In genomic region chrX:49627030-49627777, GRCh38 we compare ENCODE assay signal across 8 cellular contexts. TPM values are rescaled to one million over a fixed set of nuclear protein-coding genes. Genes with fewer than 3 reads are reported as not detected.
A peak's percentile ranks its signal among the peaks of the same experiment; 100 is the strongest.
DNase-seq lines count a peak whose midpoint lies in the region; ATAC-seq lines count a peak whose summit lies in the region.

No MANE protein-coding gene starts in this region.

- DNase-seq in COLO829 (ENCODE audit: low spot score) (peak; percentile 61), naive B cell (no peak), medulla oblongata (ENCODE audit: extremely low spot score) (no peak), NCI-H226 (no peak)
- peak; percentile 44 for DNase-seq in Jurkat, Clone E6-1 (ENCODE audit: low read depth, low spot score)
- DNase-seq in activated naive CD4-positive, alpha-beta T cell treated with anti-CD3 and anti-CD28 coated beads, Interleukin-2, amount 50 U/mL, for 16 hours: peak; percentile 20

- peaks cover 0 to 10% (median 4%) of the 10 kb centered on the region in 3 donors for H3K27me3 Mint-ChIP-seq in naive B cell

- H3K9me3 Mint-ChIP-seq in naive B cell: peaks cover 2 to 39% (median 19%) of the 10 kb centered on the region in 7 donors

- peak in 1 of 2 donors; percentile 11 for ATAC-seq in naive B cell (ENCODE audit: low read depth in 2 of 2)
- ATAC-seq in GM18858 (IDR thresholded peaks at IDR 0.05; ENCODE audit: unreplicated experiment): no peak
- no peak for ATAC-seq in HG03460 (IDR thresholded peaks at IDR 0.05; ENCODE audit: unreplicated experiment)

- H3K27ac Mint-ChIP-seq in naive B cell: peak overlapping the region in 1 of 6 donors; percentile 74

- no peaks in the 10 kb centered on the region for H3K4me1 Mint-ChIP-seq in naive B cell

- H3K4me3 ChIP-seq in Jurkat, Clone E6-1 (ENCODE audit: low read length): no peak overlapping the region

- no peaks in the 10 kb centered on the region for H3K36me3 Mint-ChIP-seq in naive B cell

- peak overlapping the region in 6 of 8 donors; percentile 22 to 81 (median 53) for H3K4me3 Mint-ChIP-seq in naive B cell

RNA-seq across cellular contexts. Expression of gene GAGE1, which starts 28.4 kb away (rescaled TPM):
- polyA plus RNA-seq in Jurkat, Clone E6-1 (2012; ENCODE audit: insufficient read depth, insufficient read length): not detected
- not detected for polyA plus RNA-seq in naive B cell (ENCODE audit: low read depth in 6 of 6)

RNA-seq across cellular contexts. Expression of gene GAGE2A, which starts 37.9 kb away (rescaled TPM):
- polyA plus RNA-seq in Jurkat, Clone E6-1 (2012; ENCODE audit: insufficient read depth, insufficient read length): 2.4 TPM
- polyA plus RNA-seq in naive B cell (ENCODE audit: low read depth in 6 of 6): not detected

RNA-seq across cellular contexts. Expression of gene GAGE12H, which starts 47.5 kb away (rescaled TPM):
- polyA plus RNA-seq in Jurkat, Clone E6-1 (2012; ENCODE audit: insufficient read depth, insufficient read length): not detected
- not detected for polyA plus RNA-seq in naive B cell (ENCODE audit: low read depth in 6 of 6)

RNA-seq across cellular contexts. Expression of gene GAGE12G, which starts 57.0 kb away (rescaled TPM):
- polyA plus RNA-seq in Jurkat, Clone E6-1 (2012; ENCODE audit: insufficient read depth, insufficient read length): not detected
- not detected for polyA plus RNA-seq in naive B cell (ENCODE audit: low read depth in 6 of 6)

Comparison
In these comparisons a context has a peak if more than half of its experiments do, and no peak if none do; other contexts are left out.
1. DNase-seq: peak in COLO829 (single experiment), Jurkat, Clone E6-1 (single experiment) and activated naive CD4-positive, alpha-beta T cell treated with anti-CD3 and anti-CD28 coated beads, Interleukin-2, amount 50 U/mL, for 16 hours (single experiment); none in naive B cell (single experiment), medulla oblongata (single experiment) and NCI-H226 (single experiment).